ENCODE assay signal across 8 cellular contexts in genomic region chr17:15699413-15699924, GRCh38. TPM values are rescaled to one million over a fixed set of nuclear protein-coding genes. Genes with fewer than 3 reads are reported as not detected.
A peak's percentile ranks its signal among the peaks of the same experiment; 100 is the strongest.
DNase-seq lines count a peak whose midpoint lies in the region; ATAC-seq, FAIRE-seq and TF ChIP-seq lines count a peak whose summit lies in the region.
"Not testable (repeated sequence)": the region's sequence is repeated elsewhere in the genome, so short reads cannot be mapped to it uniquely, and the experiment has no call there.

Gene ZNF286A, plus strand, starts transcription at chr17:15699752. Its CDS starts 578 bp downstream, at chr17:15700330.

- H3K36me3 ChIP-seq in IMR-90 (ENCODE audit: control insufficient read depth, insufficient read depth, low read length) = peaks cover 11% of the 10 kb centered on the region; the same call in 1 of the 2 replicates
- not testable (repeated sequence) for H3K36me3 ChIP-seq in OCI-LY7 (ENCODE audit: insufficient read depth, low read length); endothelial cell of umbilical vein (ENCODE audit: control insufficient read depth in 2 of 2, extremely low read depth in 1 of 2, insufficient read depth in 2 of 2, low read length in 2 of 2)

- in situ Hi-C loops in IMR-90 (cut with MboI; ENCODE audit: low sequenced_read_pairs) = not testable (repeated sequence)

- not testable (repeated sequence) for H4K91ac ChIP-seq in IMR-90 (ENCODE audit: insufficient read depth, low read depth, low read length)

- H4K20me1 ChIP-seq in IMR-90 (ENCODE audit: insufficient read depth, low read length); OCI-LY7 (ENCODE audit: insufficient read depth, low read length); endothelial cell of umbilical vein (replicated peaks; ENCODE audit: control insufficient read depth, extremely low read depth, insufficient read depth, low read length): not testable (repeated sequence)

- intact Hi-C loops in IMR-90 (cut with micrococcal nuclease); OCI-LY7 (cut with micrococcal nuclease; ENCODE audit: unreplicated experiment): not testable (repeated sequence)
- intact Hi-C loops in endothelial cell of umbilical vein (cut with micrococcal nuclease) = loop anchor here (2.0 kb wide), 1 partner anchor 15 kb away; the partner anchor contains the start of gene TRIM16

- WGBS in IMR-90 (ENCODE audit: extremely low coverage in 2 of 2, insufficient read length in 1 of 2), 2 experiments = 0% methylated on average over 10 of the region's 44 CpGs; no CpG with 5 or more reads in 1 of the 2 experiments

- TF ChIP-seq RAD21 in IMR-90 (IDR thresholded peaks at IDR 0.05; ENCODE audit: low read length) = not testable (repeated sequence)

- DNase-seq in DMS114 treated with DMSO at 0.1 percent for 48 hours (lab: John Stamatoyannopoulos, UW; ENCODE audit: unreplicated experiment) = peak; percentile 42
- DNase-seq in IMR-90 = peak; percentile 98
- DNase-seq in OCI-LY7 (ENCODE audit: low spot score) = peak; percentile 98
- peak; percentile 97 for DNase-seq in activated CD8-positive, alpha-beta memory T cell treated with anti-CD3 and anti-CD28 coated beads, Interleukin-2, amount 50 U/mL, for 48 hours
- peak; percentile 100 for DNase-seq in endothelial cell of umbilical vein (ENCODE audit: low read depth, low spot score)
- peak; percentile 100 for DNase-seq in midbrain (lab: John Stamatoyannopoulos, UW)
- peak; percentile 94 to 99 for DNase-seq in stimulated activated CD8-positive, alpha-beta memory T cell treated with anti-CD3 and anti-CD28 coated beads, Interleukin-15, amount 100 ng/mL, for 48 hours (ENCODE audit: low read depth in 2 of 2)

- H2AFZ ChIP-seq in IMR-90 (replicated peaks; ENCODE audit: low read length, poor library complexity) = peak within 1 kb of the TSS; percentile 51
- H2AFZ ChIP-seq in OCI-LY7 (ENCODE audit: low read length) = peak within 1 kb of the TSS; percentile 98
- H2AFZ ChIP-seq in endothelial cell of umbilical vein (ENCODE audit: low read depth, low read length) = peak within 1 kb of the TSS; percentile 56

- H2BK5ac ChIP-seq in IMR-90 (ENCODE audit: low read depth, low read length, poor library complexity, severe bottlenecking) = peak within 1 kb of the TSS; percentile 49

- not testable (repeated sequence) for H3K9me2 ChIP-seq in OCI-LY7 (ENCODE audit: insufficient read depth, low read length)

- H4K8ac ChIP-seq in IMR-90 (ENCODE audit: low read depth in 2 of 2, low read length in 2 of 2) = peak within 1 kb of the TSS in 1 of 2 experiments; percentile 74; a peak in 3 of 4 replicates

- not testable (repeated sequence) for H2BK120ac ChIP-seq in IMR-90 (ENCODE audit: low read depth, low read length)

- H3K4me3 ChIP-seq in IMR-90 (ENCODE audit: insufficient read depth, low read depth, low read length) = peak within 1 kb of the TSS; percentile 47
- peak within 1 kb of the TSS; percentile 71 for H3K4me3 ChIP-seq in OCI-LY7 (ENCODE audit: low read depth, low read length, poor library complexity, severe bottlenecking)
- peak within 1 kb of the TSS; percentile 24 to 60 (median 45) for H3K4me3 ChIP-seq in endothelial cell of umbilical vein (replicated peaks in 1 of 3; ENCODE audit: insufficient read depth in 1 of 3, low read depth in 1 of 3, low read length in 3 of 3)

- not testable (repeated sequence) for H3K9me3 ChIP-seq in IMR-90 (ENCODE audit: control insufficient read depth, insufficient read depth, low read length); OCI-LY7 (ENCODE audit: low read length); endothelial cell of umbilical vein (replicated peaks; ENCODE audit: control insufficient read depth, insufficient read depth, low read length)

- TF ChIP-seq POLR2A in IMR-90 (IDR thresholded peaks at IDR 0.05; ENCODE audit: low read depth, low read length) = peak; percentile 59
- peak; percentile 60 for TF ChIP-seq POLR2A in endothelial cell of umbilical vein (IDR thresholded peaks at IDR 0.05; ENCODE audit: low read depth, low read length)

- not testable (repeated sequence) for H3K79me1 ChIP-seq in IMR-90 (ENCODE audit: low read depth in 1 of 2, low read length in 2 of 2)

- not testable (repeated sequence) for H2BK20ac ChIP-seq in IMR-90 (ENCODE audit: low read depth, low read length)

- H3K27ac ChIP-seq in IMR-90 (ENCODE audit: insufficient read depth, low read length) = peak within 1 kb of the TSS; percentile 64
- H3K27ac ChIP-seq in OCI-LY7 (ENCODE audit: low read depth, low read length, poor library complexity, severe bottlenecking) = peak within 1 kb of the TSS; percentile 22
- H3K27ac ChIP-seq in endothelial cell of umbilical vein (ENCODE audit: insufficient read depth, low read depth, low read length) = not testable (repeated sequence)

- dilution Hi-C loops in IMR-90 (cut with HindIII; ENCODE audit: low sequenced_read_pairs, unreplicated experiment); endothelial cell of umbilical vein (cut with MboI; ENCODE audit: extremely low pct_ligation_motif_present, low sequenced_read_pairs): not testable (repeated sequence)

- H3K9ac ChIP-seq in IMR-90 (ENCODE audit: low read depth, low read length) = peak within 1 kb of the TSS; percentile 69
- not testable (repeated sequence) for H3K9ac ChIP-seq in endothelial cell of umbilical vein (replicated peaks; ENCODE audit: extremely low read depth, insufficient read depth, low read length)

- CTCF ChIA-PET in IMR-90 (lab: Yijun Ruan, JAX); OCI-LY7 (lab: Charles Lee; ENCODE audit: unreplicated experiment): not testable (repeated sequence)
- CTCF ChIA-PET in endothelial cell of umbilical vein (lab: Charles Lee) = interaction anchor here (1.2 kb wide), 1 partner anchor 48 kb away, joined by 3 read pairs; no protein-coding TSS in a partner anchor

- not testable (repeated sequence) for H2BK15ac ChIP-seq in IMR-90 (ENCODE audit: low read depth, low read length)

- not testable (repeated sequence) for H3K18ac ChIP-seq in IMR-90 (ENCODE audit: low read depth, low read length)

- peak within 1 kb of the TSS; percentile 41; the same call in 1 of the 2 replicates for H3K56ac ChIP-seq in IMR-90 (ENCODE audit: extremely low read depth, insufficient read depth, low read length)

- H3K9me1 ChIP-seq in IMR-90 (ENCODE audit: insufficient read depth, low read length); endothelial cell of umbilical vein (replicated peaks; ENCODE audit: control insufficient read depth, extremely low read depth, insufficient read depth, low read length): not testable (repeated sequence)

- H3K27me3 ChIP-seq in IMR-90 (ENCODE audit: control insufficient read depth, insufficient read depth, low read length); endothelial cell of umbilical vein (ENCODE audit: control insufficient read depth in 2 of 2, insufficient read depth in 2 of 2, low read length in 2 of 2): not testable (repeated sequence)

- peak within 1 kb of the TSS; percentile 40; the same call in 1 of the 2 replicates for H3K4ac ChIP-seq in IMR-90 (ENCODE audit: low read depth, low read length)

- H2AK9ac ChIP-seq in IMR-90 (replicated peaks; ENCODE audit: low read depth, low read length, poor library complexity) = not testable (repeated sequence)

- POLR2A ChIA-PET in IMR-90 (lab: Charles Lee; ENCODE audit: unreplicated experiment); OCI-LY7 (lab: Charles Lee); endothelial cell of umbilical vein (lab: Charles Lee): not testable (repeated sequence)

- H3K14ac ChIP-seq in IMR-90 (replicated peaks; ENCODE audit: low read depth, low read length) = not testable (repeated sequence)

- peak; percentile 98 for ATAC-seq in GM21529 (IDR thresholded peaks at IDR 0.05; ENCODE audit: unreplicated experiment)
- ATAC-seq in IMR-90 (ENCODE audit: low read depth) = peak; percentile 97

- not testable (repeated sequence) for H3K79me2 ChIP-seq in OCI-LY7 (ENCODE audit: insufficient read depth, low read depth, low read length); endothelial cell of umbilical vein (ENCODE audit: control insufficient read depth, insufficient read depth, low read length)

- not testable (repeated sequence) for H4K5ac ChIP-seq in IMR-90 (ENCODE audit: low read depth, low read length)

- H3K4me1 ChIP-seq in IMR-90 (ENCODE audit: control insufficient read depth, insufficient read depth, low read length); OCI-LY7 (ENCODE audit: insufficient read depth, low read length, poor library complexity, severe bottlenecking); endothelial cell of umbilical vein (ENCODE audit: control insufficient read depth, extremely low read depth, insufficient read depth, low read length): not testable (repeated sequence)

- H3K4me2 ChIP-seq in IMR-90 (ENCODE audit: low read depth, low read length) (peak within 1 kb of the TSS; percentile 86), OCI-LY7 (ENCODE audit: low read length) (peak within 1 kb of the TSS; percentile 69), endothelial cell of umbilical vein (ENCODE audit: insufficient read depth, low read length) (peak within 1 kb of the TSS; percentile 44)

- BruUV-seq in IMR-90 (replicated peaks; lab: Mats Ljungman, UMichigan); OCI-LY7 (replicated peaks; lab: Mats Ljungman, UMichigan); endothelial cell of umbilical vein (replicated peaks; lab: Mats Ljungman, UMichigan): not testable (repeated sequence)

- not testable (repeated sequence) for H2AK5ac ChIP-seq in IMR-90 (ENCODE audit: low read depth, low read length)

- peak; percentile 95 for FAIRE-seq in endothelial cell of umbilical vein (lab: Jason Lieb, UNC)

- 0 out of 2 replicates have a peak within 1 kb of the TSS, but pooled peaks have one; percentile 38 for H3K23ac ChIP-seq in IMR-90 (ENCODE audit: low read depth, low read length)

- TF ChIP-seq CTCF in IMR-90 (conservative IDR thresholded peaks at IDR 0.05; ENCODE audit: low read depth, low read length); OCI-LY7 (conservative IDR thresholded peaks at IDR 0.05; ENCODE audit: low read length); endothelial cell of umbilical vein (IDR thresholded peaks at IDR 0.05; ENCODE audit: extremely low read depth in 1 of 2, insufficient read depth in 1 of 2, low read depth in 1 of 2, low read length in 2 of 2): not testable (repeated sequence)

RNA-seq across cellular contexts. Expression of gene ZNF286A, which starts in this region (rescaled TPM):
- total RNA-seq in IMR-90 (2012; rRNA removed) = 37.6 and 37.8 TPM in 2 replicates
- 15.3 and 19.8 TPM in 2 replicates for polyA plus RNA-seq in IMR-90 (2012; rRNA removed)
- polyA plus RNA-seq in IMR-90 (2012; cell fraction: cytosol; rRNA removed) = 3.5 and 8.6 TPM in 2 replicates
- polyA plus RNA-seq in IMR-90 (2012; cell fraction: nucleus; rRNA removed; ENCODE audit: low replicate concordance) = 4.5 and 17.1 TPM in 2 replicates
- total RNA-seq in OCI-LY7 (2014; rRNA removed; shearing (Covaris generic)) = 19.2 and 35.2 TPM in 2 replicates
- 32.3 and 35.4 TPM in 2 replicates for total RNA-seq in OCI-LY7 (2022)
- total RNA-seq in endothelial cell of umbilical vein = 37.4 and 46.5 TPM in 2 replicates
- polyA plus RNA-seq in endothelial cell of umbilical vein = 8.6 and 11.7 TPM in 2 replicates
- polyA plus RNA-seq in endothelial cell of umbilical vein (2011; cell fraction: cytosol; rRNA removed) = 17.7 and 17.8 TPM in 2 replicates
- 19.2 and 21.9 TPM in 2 replicates for polyA plus RNA-seq in endothelial cell of umbilical vein (2011; cell fraction: nucleus; rRNA removed)
- polyA plus RNA-seq in endothelial cell of umbilical vein (2012) = 25.9 and 27.4 TPM in 2 replicates
- 28.3 and 30.6 TPM in 2 replicates for polyA minus RNA-seq in endothelial cell of umbilical vein
- polyA minus RNA-seq in endothelial cell of umbilical vein (2011; cell fraction: cytosol; rRNA and poly(A)+ RNA removed) = 6.6 TPM
- polyA minus RNA-seq in endothelial cell of umbilical vein (2011; cell fraction: nucleus; rRNA and poly(A)+ RNA removed) = 7.5 and 10.8 TPM in 2 replicates

Comparison
In these comparisons a context has a peak if more than half of its experiments do, and no peak if none do; other contexts are left out.
1. DNase-seq: peak in every context shown above with its lines; median percentile 100 in endothelial cell of umbilical vein; 100 in midbrain; 98 in IMR-90; 98 in OCI-LY7; 97 in activated CD8-positive, alpha-beta memory T cell treated with anti-CD3 and anti-CD28 coated beads, Interleukin-2, amount 50 U/mL, for 48 hours; 96 in stimulated activated CD8-positive, alpha-beta memory T cell treated with anti-CD3 and anti-CD28 coated beads, Interleukin-15, amount 100 ng/mL, for 48 hours; 42 in DMS114 treated with DMSO at 0.1 percent for 48 hours.